8 cellular contexts compared by ENCODE assay signal in the genomic region with DNA sequence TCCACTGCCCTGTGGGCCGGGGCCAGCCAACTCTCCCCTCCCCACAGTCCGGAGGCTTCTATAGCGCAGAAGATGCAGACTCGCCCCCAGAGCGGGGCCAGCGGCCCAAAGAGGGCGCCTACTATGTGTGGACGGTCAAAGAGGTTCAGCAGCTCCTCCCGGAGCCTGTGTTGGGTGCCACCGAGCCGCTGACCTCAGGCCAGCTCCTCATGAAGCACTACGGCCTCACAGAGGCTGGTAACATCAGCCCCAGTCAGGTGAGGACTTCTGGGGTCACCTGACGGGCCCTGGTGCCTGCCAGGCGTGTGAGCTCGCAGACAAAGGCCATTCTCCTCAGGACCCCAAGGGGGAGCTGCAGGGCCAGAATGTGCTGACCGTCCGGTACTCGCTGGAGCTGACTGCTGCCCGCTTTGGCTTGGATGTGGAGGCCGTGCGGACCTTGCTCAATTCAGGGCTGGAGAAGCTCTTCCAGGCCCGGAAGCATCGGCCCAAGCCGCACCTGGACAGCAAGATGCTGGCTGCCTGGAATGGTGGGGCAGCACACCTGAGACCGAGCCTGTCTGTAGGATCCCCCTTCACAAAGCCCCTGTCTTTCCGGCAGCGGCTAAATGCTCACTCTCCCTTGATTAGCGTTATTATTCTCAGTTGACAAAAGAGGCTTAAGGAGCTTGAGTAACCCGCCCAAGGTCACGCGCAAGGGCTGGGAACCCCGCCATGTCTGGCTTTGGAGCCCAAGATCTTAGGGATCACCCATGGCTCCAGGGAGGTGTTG. TPM values are rescaled to one million over a fixed set of nuclear protein-coding genes. Genes with fewer than 3 reads are reported as not detected.
DNase-seq lines count a peak whose midpoint lies in the region; ATAC-seq and TF ChIP-seq lines count a peak whose summit lies in the region.

No MANE protein-coding gene starts in this region.

- H4K91ac ChIP-seq in IMR-90 (ENCODE audit: insufficient read depth, low read depth, low read length), result no peak overlapping the region

- H2AK9ac ChIP-seq in IMR-90 (replicated peaks; ENCODE audit: low read depth, low read length, poor library complexity), result peak overlapping the region; percentile 1

- no peak overlapping the region for H3K18ac ChIP-seq in IMR-90 (ENCODE audit: low read depth, low read length)

- H2BK20ac ChIP-seq in IMR-90 (ENCODE audit: low read depth, low read length), result no peak overlapping the region

- POLR2A ChIA-PET in Caco-2 (lab: Charles Lee) (interaction anchor here (0.5 to 2.3 kb wide), 11 partner anchors 9 to 234 kb away, joined by 3 to 14 read pairs (median 5); partner anchors contain the start of genes CACNA1G and LUC7L3), IMR-90 (lab: Charles Lee; ENCODE audit: unreplicated experiment) (no interaction called here)

- H3K4me1 Mint-ChIP-seq in Caco-2 (ENCODE audit: low read depth, unreplicated experiment), result peaks cover 11% of the 10 kb centered on the region

- no peak overlapping the region for H3K56ac ChIP-seq in IMR-90 (ENCODE audit: extremely low read depth, insufficient read depth, low read length)

- DNase-seq in Caco-2 (peak; percentile 94 to 97), IMR-90 (peak; percentile 85), SK-MEL-5 (ENCODE audit: low read depth, low spot score) (peak; percentile 84), fibroblast of pulmonary artery (ENCODE audit: low read depth) (peak; percentile 93), occipital lobe (lab: John Stamatoyannopoulos, UW) (peak; percentile 70), T-helper 2 cell (no peak), HPDE6-E6E7 (ENCODE audit: extremely low spot score) (no peak)
- no peak for DNase-seq in activated naive CD4-positive, alpha-beta T cell (lab: John Stamatoyannopoulos, UW)

- no peaks in the 10 kb centered on the region for H3K9me3 Mint-ChIP-seq in Caco-2 (ENCODE audit: unreplicated experiment)

- WGBS in IMR-90 (ENCODE audit: extremely low coverage in 2 of 2, insufficient read length in 1 of 2), 2 experiments, result 42% methylated on average over 21 of the region's 32 CpGs; no CpG with 5 or more reads in 1 of the 2 experiments

- H2AFZ ChIP-seq in IMR-90 (replicated peaks; ENCODE audit: low read length, poor library complexity), result peak overlapping the region; percentile 76

- no peak overlapping the region for H4K5ac ChIP-seq in IMR-90 (ENCODE audit: low read depth, low read length)

- H3K4me2 ChIP-seq in IMR-90 (ENCODE audit: low read depth, low read length), result no peak overlapping the region

- peak; percentile 96 for TF ChIP-seq RAD21 in IMR-90 (IDR thresholded peaks at IDR 0.05; ENCODE audit: low read length)

- H3K79me1 ChIP-seq in IMR-90 (ENCODE audit: low read depth in 1 of 2, low read length in 2 of 2), result peaks cover 0 to 11% of the 10 kb centered on the region in 2 experiments; a peak in 2 of 4 replicates

- H3K36me3 ChIP-seq in Caco-2 (ENCODE audit: control insufficient read depth, insufficient read depth, low read length), result peaks cover 8% of the 10 kb centered on the region
- H3K36me3 ChIP-seq in IMR-90 (ENCODE audit: control insufficient read depth, insufficient read depth, low read length), result peaks cover 24% of the 10 kb centered on the region; the same call in 1 of the 2 replicates

- TF ChIP-seq CTCF in Caco-2 (IDR thresholded peaks at IDR 0.05; ENCODE audit: insufficient read depth in 1 of 2, low read depth in 1 of 2, low read length in 1 of 2, severe bottlenecking in 1 of 2, unreplicated experiment in 1 of 2), result peak; percentile 99
- TF ChIP-seq CTCF in IMR-90 (conservative IDR thresholded peaks at IDR 0.05; ENCODE audit: low read depth, low read length), result peak; percentile 96
- peak; percentile 91 for TF ChIP-seq CTCF in fibroblast of pulmonary artery (IDR thresholded peaks at IDR 0.05; ENCODE audit: low read length, missing control alignments)

- no peaks in the 10 kb centered on the region for H3K27me3 ChIP-seq in Caco-2 (replicated peaks; ENCODE audit: control insufficient read depth, insufficient read depth, low read length)
- H3K27me3 ChIP-seq in IMR-90 (ENCODE audit: control insufficient read depth, insufficient read depth, low read length), result no peaks in the 10 kb centered on the region

- peak overlapping the region; percentile 21; the same call in 1 of the 2 replicates for H2AK5ac ChIP-seq in IMR-90 (ENCODE audit: low read depth, low read length)

- H3K23ac ChIP-seq in IMR-90 (ENCODE audit: low read depth, low read length), result no peak overlapping the region

- H3K27me3 Mint-ChIP-seq in Caco-2 (ENCODE audit: insufficient read depth, unreplicated experiment), result no peaks in the 10 kb centered on the region

- H3K27ac ChIP-seq in IMR-90 (ENCODE audit: insufficient read depth, low read length), result no peak overlapping the region

- CTCF ChIA-PET in Caco-2 (lab: Charles Lee) (interaction anchor here (0.5 to 5.6 kb wide), 51 partner anchors 9 to 394 kb away, joined by 3 to 272 read pairs (median 4); partner anchors contain the start of genes ACSF2, CACNA1G, EPN3 and LUC7L3), IMR-90 (lab: Yijun Ruan, JAX) (interaction anchor here (0.6 to 2.4 kb wide), 17 partner anchors 9 to 156 kb away, joined by 3 to 28 read pairs (median 5); partner anchors contain the start of gene CACNA1G)

- intact Hi-C loops in Caco-2 (cut with micrococcal nuclease; ENCODE audit: unreplicated experiment), result loop anchor here (1.0 kb wide), 1 partner anchor 75 kb away; no protein-coding TSS in a partner anchor
- intact Hi-C loops in IMR-90 (cut with micrococcal nuclease), result loop anchor here (1.0 to 2.0 kb wide), 3 partner anchors 75 to 144 kb away; partner anchors contain the start of gene ABCC3

- 0 out of 2 replicates have a peak, but pooled peaks cover 8% of the 10 kb centered on the region for H4K20me1 ChIP-seq in IMR-90 (ENCODE audit: insufficient read depth, low read length)

- no peak overlapping the region for H3K4me3 ChIP-seq in Caco-2 (ENCODE audit: low read depth, low read length)
- no peak overlapping the region for H3K4me3 ChIP-seq in IMR-90 (ENCODE audit: insufficient read depth, low read depth, low read length)
- H3K4me3 ChIP-seq in fibroblast of pulmonary artery (replicated peaks; ENCODE audit: low read depth, low read length), result no peak overlapping the region

- H3K14ac ChIP-seq in IMR-90 (replicated peaks; ENCODE audit: low read depth, low read length), result no peak overlapping the region

- no peak overlapping the region for H2BK120ac ChIP-seq in IMR-90 (ENCODE audit: low read depth, low read length)

- H3K4me1 ChIP-seq in Caco-2 (peaks cover 15% of the 10 kb centered on the region), IMR-90 (ENCODE audit: control insufficient read depth, insufficient read depth, low read length) (peaks cover 6% of the 10 kb centered on the region)

- TF ChIP-seq POLR2A in IMR-90 (IDR thresholded peaks at IDR 0.05; ENCODE audit: low read depth, low read length), result no peak

- no peak overlapping the region for H3K4ac ChIP-seq in IMR-90 (ENCODE audit: low read depth, low read length)

- no peak overlapping the region for H3K9ac ChIP-seq in IMR-90 (ENCODE audit: low read depth, low read length)

- H4K8ac ChIP-seq in IMR-90 (ENCODE audit: low read depth in 2 of 2, low read length in 2 of 2), result no peak overlapping the region

- dilution Hi-C loops in IMR-90 (cut with HindIII; ENCODE audit: low sequenced_read_pairs, unreplicated experiment), result no loop called here

- peaks cover 5% of the 10 kb centered on the region for H3K9me1 ChIP-seq in IMR-90 (ENCODE audit: insufficient read depth, low read length)

- no peak overlapping the region for H2BK5ac ChIP-seq in IMR-90 (ENCODE audit: low read depth, low read length, poor library complexity, severe bottlenecking)

- no peak overlapping the region for H3K27ac Mint-ChIP-seq in Caco-2 (ENCODE audit: unreplicated experiment)

- in situ Hi-C loops in IMR-90 (cut with MboI; ENCODE audit: low sequenced_read_pairs), result no loop called here
- in situ Hi-C loops in SK-MEL-5 (cut with HindIII; ENCODE audit: low pct_unique_long_range_greater_than_20kb, low sequenced_read_pairs), result no loop called here

- H3K9me3 ChIP-seq in Caco-2 (no peaks in the 10 kb centered on the region), IMR-90 (ENCODE audit: control insufficient read depth, insufficient read depth, low read length) (no peaks in the 10 kb centered on the region)

- H2BK15ac ChIP-seq in IMR-90 (ENCODE audit: low read depth, low read length), result no peak overlapping the region

- peaks cover 6% of the 10 kb centered on the region for H3K36me3 Mint-ChIP-seq in Caco-2 (ENCODE audit: insufficient read depth, unreplicated experiment)

- BruUV-seq in Caco-2 (replicated peaks; lab: Mats Ljungman, UMichigan) (no TSS peak), IMR-90 (replicated peaks; lab: Mats Ljungman, UMichigan) (no TSS peak)

- H3K4me3 Mint-ChIP-seq in Caco-2 (ENCODE audit: unreplicated experiment), result no peak overlapping the region

- ATAC-seq in IMR-90 (ENCODE audit: low read depth), result peak; percentile 71

RNA-seq across cellular contexts. Expression of gene SPATA20, which starts 3.9 kb away (rescaled TPM):
- 149 and 176 TPM in 2 replicates for total RNA-seq in Caco-2 (2022)
- total RNA-seq in IMR-90 (2012; rRNA removed), result 15.6 and 17.0 TPM in 2 replicates
- 31.9 and 35.0 TPM in 2 replicates for polyA plus RNA-seq in IMR-90 (2012; rRNA removed)
- polyA plus RNA-seq in IMR-90 (2012; cell fraction: cytosol; rRNA removed), result 22.4 and 29.6 TPM in 2 replicates
- polyA plus RNA-seq in IMR-90 (2012; cell fraction: nucleus; rRNA removed; ENCODE audit: low replicate concordance), result 207 and 453 TPM in 2 replicates
- 46.6 and 50.9 TPM in 2 replicates for total RNA-seq in SK-MEL-5 (2014; rRNA removed; shearing (Covaris generic))
- 142 and 169 TPM in 2 replicates for polyA plus RNA-seq in SK-MEL-5 (2015; cell fraction: cytosol; rRNA removed)
- polyA plus RNA-seq in SK-MEL-5 (2015; cell fraction: nucleus; rRNA removed), result 1,813 and 2,737 TPM in 2 replicates
- total RNA-seq in occipital lobe, result 16.2 TPM

RNA-seq across cellular contexts. Expression of gene CACNA1G, which starts 9.7 kb away (rescaled TPM):
- total RNA-seq in Caco-2 (2022), result 1.4 and 1.6 TPM in 2 replicates
- total RNA-seq in IMR-90 (2012; rRNA removed), result under 0.01 TPM in 1 of 2 replicates, not detected in the other
- 0.03 TPM in 2 replicates for polyA plus RNA-seq in IMR-90 (2012; rRNA removed)
- polyA plus RNA-seq in IMR-90 (2012; cell fraction: cytosol; rRNA removed), result 0.08 TPM in 1 of 2 replicates, not detected in the other
- polyA plus RNA-seq in IMR-90 (2012; cell fraction: nucleus; rRNA removed; ENCODE audit: low replicate concordance), result 0.08 and 0.10 TPM in 2 replicates
- total RNA-seq in SK-MEL-5 (2014; rRNA removed; shearing (Covaris generic)), result not detected in 2 replicates
- polyA plus RNA-seq in SK-MEL-5 (2015; cell fraction: cytosol; rRNA removed), result 0.01 and 0.03 TPM in 2 replicates
- polyA plus RNA-seq in SK-MEL-5 (2015; cell fraction: nucleus; rRNA removed), result 0.17 TPM in 1 of 2 replicates, not detected in the other
- total RNA-seq in occipital lobe, result 20.1 TPM

RNA-seq across cellular contexts. Expression of gene EPN3, which starts 18.3 kb away (rescaled TPM):
- total RNA-seq in Caco-2 (2022) (49.4 and 53.2 TPM in 2 replicates), IMR-90 (2012; rRNA removed) (not detected in 2 replicates), occipital lobe (0.31 TPM)
- 0.09 TPM in 1 of 2 replicates, not detected in the other for polyA plus RNA-seq in IMR-90 (2012; rRNA removed)
- polyA plus RNA-seq in IMR-90 (2012; cell fraction: cytosol; rRNA removed), result 0.07 TPM in 1 of 2 replicates, not detected in the other
- polyA plus RNA-seq in IMR-90 (2012; cell fraction: nucleus; rRNA removed; ENCODE audit: low replicate concordance), result 0.07 TPM in 1 of 2 replicates, not detected in the other
- 0.03 TPM in 1 of 2 replicates, not detected in the other for total RNA-seq in SK-MEL-5 (2014; rRNA removed; shearing (Covaris generic))
- not detected in 2 replicates for polyA plus RNA-seq in SK-MEL-5 (2015; cell fraction: cytosol; rRNA removed)
- polyA plus RNA-seq in SK-MEL-5 (2015; cell fraction: nucleus; rRNA removed), result not detected in 2 replicates

RNA-seq across cellular contexts. Expression of gene MYCBPAP, which starts 42.6 kb away (rescaled TPM):
- total RNA-seq in Caco-2 (2022) (1.3 and 2.7 TPM in 2 replicates), IMR-90 (2012; rRNA removed) (under 0.01 and 0.18 TPM in 2 replicates), occipital lobe (2.0 TPM)
- polyA plus RNA-seq in IMR-90 (2012; rRNA removed), result 0.17 and 0.30 TPM in 2 replicates
- polyA plus RNA-seq in IMR-90 (2012; cell fraction: cytosol; rRNA removed), result 0.07 and 0.42 TPM in 2 replicates
- polyA plus RNA-seq in IMR-90 (2012; cell fraction: nucleus; rRNA removed; ENCODE audit: low replicate concordance), result 0.82 and 2.1 TPM in 2 replicates
- total RNA-seq in SK-MEL-5 (2014; rRNA removed; shearing (Covaris generic)), result 0.32 and 1.5 TPM in 2 replicates
- polyA plus RNA-seq in SK-MEL-5 (2015; cell fraction: cytosol; rRNA removed), result 0.28 and 0.50 TPM in 2 replicates
- 1.4 TPM in 2 replicates for polyA plus RNA-seq in SK-MEL-5 (2015; cell fraction: nucleus; rRNA removed)

Comparison
In these comparisons a context has a peak if more than half of its experiments do, and no peak if none do; other contexts are left out.
1. DNase-seq: peak in Caco-2 (2 of 2), IMR-90 (single experiment), SK-MEL-5 (single experiment), fibroblast of pulmonary artery (single experiment) and occipital lobe (single experiment); none in activated naive CD4-positive, alpha-beta T cell (0 of 4), T-helper 2 cell (0 of 5) and HPDE6-E6E7 (single experiment).
2. RNA of gene EPN3, which starts 18.3 kb away (total RNA-seq): 49.4 to 53.2 TPM in Caco-2; 0.31 TPM in occipital lobe (single experiment), 0.03 TPM in SK-MEL-5 and not detected in IMR-90; every median in the first group is over 10 times any median in the second.
3. Peak in every context shown above with its lines, with median percentiles within 50 percentile points of each other: CTCF ChIP-seq.